8 cellular contexts compared by ENCODE assay signal in genomic region chr11:118145285-118146227, GRCh38. TPM values are rescaled to one million over a fixed set of nuclear protein-coding genes. Genes with fewer than 3 reads are reported as not detected.
DNase-seq lines count a peak whose midpoint lies in the region; TF ChIP-seq lines count a peak whose summit lies in the region.

No MANE protein-coding gene starts in this region.

- WGBS in trophoblast cell (ENCODE audit: extremely low coverage, insufficient coverage, insufficient read length), result no CpG with 5 or more reads among the region's 78 CpGs

- H3K79me1 ChIP-seq in trophoblast cell (ENCODE audit: low read length), result no peaks in the 10 kb centered on the region

- H4K12ac ChIP-seq in trophoblast cell (ENCODE audit: low read depth, low read length), result no peak overlapping the region

- H2AFZ ChIP-seq in SU-DHL-6 (ENCODE audit: low read depth, low read length, severe bottlenecking), result peak overlapping the region; percentile 72
- H2AFZ ChIP-seq in trophoblast cell (ENCODE audit: insufficient read depth, low read length, poor library complexity), result peak overlapping the region; percentile 74

- no peak overlapping the region for H2AK5ac ChIP-seq in trophoblast cell (ENCODE audit: low read length)

- no peak overlapping the region for H3K18ac ChIP-seq in trophoblast cell (ENCODE audit: low read length)

- H3K9me3 ChIP-seq in HAP-1 (no peaks in the 10 kb centered on the region), SU-DHL-6 (ENCODE audit: insufficient read depth, low read length) (no peaks in the 10 kb centered on the region), trophoblast cell (ENCODE audit: insufficient read depth, low read depth, low read length) (no peaks in the 10 kb centered on the region), tibial artery (no peaks in the 10 kb centered on the region)

- TF ChIP-seq CTCF in SU-DHL-6 (IDR thresholded peaks at IDR 0.05; ENCODE audit: insufficient read depth, low read length, poor library complexity, severe bottlenecking) (peak; percentile 80), tibial artery (IDR thresholded peaks at IDR 0.05) (peak; percentile 89 to 94)

- H3K4me2 ChIP-seq in SU-DHL-6 (ENCODE audit: low read depth, low read length, poor library complexity, severe bottlenecking) (peak overlapping the region; percentile 59), trophoblast cell (ENCODE audit: low read length) (peak overlapping the region; percentile 85)

- no peaks in the 10 kb centered on the region for H3K9me2 ChIP-seq in SU-DHL-6 (replicated peaks; ENCODE audit: insufficient read depth, low read length)

- no peak overlapping the region for H3K4ac ChIP-seq in trophoblast cell (ENCODE audit: low read depth, low read length)

- in situ Hi-C loops in HAP-1 (cut with MboI; ENCODE audit: low sequenced_read_pairs), result no loop called here

- no peak overlapping the region for H2BK12ac ChIP-seq in trophoblast cell (ENCODE audit: low read length)

- no peak overlapping the region for H2BK5ac ChIP-seq in trophoblast cell (ENCODE audit: low read depth, low read length, poor library complexity)

- H3K36me3 ChIP-seq in HAP-1 (replicated peaks), result no peaks in the 10 kb centered on the region
- H3K36me3 ChIP-seq in SU-DHL-6 (ENCODE audit: low read length), result no peaks in the 10 kb centered on the region
- H3K36me3 ChIP-seq in trophoblast cell (ENCODE audit: control insufficient read depth in 1 of 2, insufficient read depth in 2 of 2, low read length in 2 of 2), result no peaks in the 10 kb centered on the region
- no peaks in the 10 kb centered on the region for H3K36me3 ChIP-seq in tibial artery

- H3K27me3 ChIP-seq in HAP-1 (ENCODE audit: low read depth) (peaks cover 22% of the 10 kb centered on the region), SU-DHL-6 (ENCODE audit: low read length) (no peaks in the 10 kb centered on the region), trophoblast cell (ENCODE audit: insufficient read depth, low read length) (peaks cover 12% of the 10 kb centered on the region), tibial artery (peaks cover 0 to 59% of the 10 kb centered on the region in 2 donors)

- H3K79me2 ChIP-seq in SU-DHL-6 (ENCODE audit: insufficient read depth, low read length), result no peaks in the 10 kb centered on the region
- H3K79me2 ChIP-seq in trophoblast cell (ENCODE audit: control insufficient read depth, insufficient read depth, low read length, poor library complexity), result no peaks in the 10 kb centered on the region

- no peaks in the 10 kb centered on the region for H3F3A ChIP-seq in SU-DHL-6 (ENCODE audit: insufficient read depth)

- H3K27ac ChIP-seq in SU-DHL-6 (ENCODE audit: low read depth, low read length) (no peak overlapping the region), trophoblast cell (ENCODE audit: low read depth, low read length) (no peak overlapping the region), tibial artery (no peak overlapping the region)

- no peak overlapping the region for H3K23ac ChIP-seq in trophoblast cell (ENCODE audit: low read length)

- H3K4me3 ChIP-seq in HAP-1 (peak overlapping the region; percentile 49), SU-DHL-6 (ENCODE audit: insufficient read depth, low read length, poor library complexity, severe bottlenecking) (peak overlapping the region; percentile 52), trophoblast cell (ENCODE audit: low read depth, low read length) (peak overlapping the region; percentile 67), tibial artery (peak overlapping the region; percentile 48 to 58)

- H4K20me1 ChIP-seq in SU-DHL-6 (ENCODE audit: low read depth, low read length), result no peaks in the 10 kb centered on the region

- DNase-seq in EL, result peak; percentile 67
- DNase-seq in HAP-1 (ENCODE audit: low spot score in 2 of 2), result peak; percentile 73 to 94
- peak; percentile 77 for DNase-seq in NAMALWA (ENCODE audit: low spot score)
- DNase-seq in activated naive CD8-positive, alpha-beta T cell treated with anti-CD3 and anti-CD28 coated beads, Interleukin-2, amount 50 U/mL, for 16 hours (ENCODE audit: low read depth, low spot score), result peak; percentile 86
- DNase-seq in cardiac septum (ENCODE audit: low spot score), result peak; percentile 96
- DNase-seq in trophoblast cell, result peak; percentile 90 to 93
- peak; percentile 77 to 80 for DNase-seq in tibial artery

- no peak overlapping the region for H4K91ac ChIP-seq in trophoblast cell (ENCODE audit: low read depth, low read length)

- H3K4me1 ChIP-seq in HAP-1 (no peaks in the 10 kb centered on the region), trophoblast cell (ENCODE audit: control insufficient read depth in 1 of 2, insufficient read depth in 2 of 2, low read length in 2 of 2) (no peaks in the 10 kb centered on the region), tibial artery (peaks cover 0 to 15% (median 11%) of the 10 kb centered on the region in 4 donors)

- no peak overlapping the region for H4K8ac ChIP-seq in trophoblast cell (ENCODE audit: low read depth, low read length)

- H3K14ac ChIP-seq in trophoblast cell (ENCODE audit: low read length), result no peak overlapping the region

- intact Hi-C loops in cardiac septum (cut with DNase I), result loop anchor here (1.0 to 5.0 kb wide), 3 partner anchors 26 to 217 kb away; no protein-coding TSS in a partner anchor
- intact Hi-C loops in tibial artery (cut with DNase I; ENCODE audit: low total_unique reads), result no loop called here

- no peak overlapping the region for H2BK120ac ChIP-seq in trophoblast cell (ENCODE audit: insufficient read depth, low read length, poor library complexity)

- H3K9ac ChIP-seq in SU-DHL-6 (ENCODE audit: low read length) (peak overlapping the region; percentile 19; the same call in 1 of the 2 replicates), trophoblast cell (ENCODE audit: low read length) (no peak overlapping the region)

RNA-seq across cellular contexts. Expression of gene SCN4B, which starts 7.1 kb away (rescaled TPM):
- 17.0 TPM for total RNA-seq in cardiac septum
- polyA plus RNA-seq in trophoblast cell (2013), result 0.04 and 0.06 TPM in 2 replicates

RNA-seq across cellular contexts. Expression of gene SCN2B, which starts 30.9 kb away (rescaled TPM):
- 20.0 TPM for total RNA-seq in cardiac septum
- not detected in 2 replicates for polyA plus RNA-seq in trophoblast cell (2013)

RNA-seq across cellular contexts. Expression of gene SMIM35, which starts 58.8 kb away (rescaled TPM):
- not detected for total RNA-seq in cardiac septum
- polyA plus RNA-seq in trophoblast cell (2013), result not detected in 2 replicates
